32 cellular contexts compared by ENCODE assay signal in genomic region chr4:2981256-2981804, GRCh38.
"Had no signal": no experiment of that assay in that cellular context is flagged by ENCODE, and none has a peak within 500 bp of the region (broad histone marks: within the 10 kb centered on the region; RNA-seq: fewer than 3 reads in every experiment).

No MANE protein-coding gene starts in this region.

- H3K27ac Mint-ChIP-seq: activated B cell treated with CpG ODN at 0.5 μM for 24 hours; activated naive CD4-positive, alpha-beta T cell treated with anti-CD3 and anti-CD28 coated beads for 36 hours; activated naive CD8-positive, alpha-beta T cell treated with anti-CD3 and anti-CD28 coated beads for 36 hours; activated T-helper 1 cell treated with anti-CD3 and anti-CD28 coated beads, Interleukin-12 subunit alpha, Interleukin-12 subunit beta, Interleukin-2, Interleukin-4 antibody, amounts not matched to agents 30 ng/mL and 10 ng/mL and 1 ng/mL, durations not matched to agents 14 hours and 24 hours and 36 hours; brain; immature natural killer cell; naive thymus-derived CD8-positive, alpha-beta T cell; T-helper 2 cell treated with Interferon-gamma antibody and Interleukin-4, amounts not matched to agents 5 μg/mL and 100 μg/mL, for 36 hours had no signal

- H3K27ac ChIP-seq: adrenal gland, ascending aorta, coronary artery, dorsolateral prefrontal cortex, heart left ventricle, parathyroid adenoma, right atrium auricular region, suprapubic skin, tibial artery, upper lobe of right lung had no signal

- H3K4me1 ChIP-seq: adrenal gland, ascending aorta, parathyroid adenoma, right atrium auricular region, suprapubic skin, tibial artery, upper lobe of right lung had no signal

- H3K27me3 Mint-ChIP-seq: activated B cell treated with CpG ODN at 0.5 μM for 24 hours; activated naive CD8-positive, alpha-beta T cell treated with anti-CD3 and anti-CD28 coated beads for 36 hours had no signal

- H3K36me3 Mint-ChIP-seq: activated naive CD8-positive, alpha-beta T cell treated with anti-CD3 and anti-CD28 coated beads for 36 hours; immature natural killer cell; naive thymus-derived CD8-positive, alpha-beta T cell had no signal

- H3K4me3 ChIP-seq: adrenal gland, ascending aorta, coronary artery, dorsolateral prefrontal cortex, heart left ventricle, right atrium auricular region, suprapubic skin, tibial artery, upper lobe of right lung had no signal

- ATAC-seq: esophagus mucosa; left colon; naive thymus-derived CD8-positive, alpha-beta T cell; upper lobe of right lung had no signal

- H3K9me3 ChIP-seq: adrenal gland, ascending aorta, suprapubic skin, upper lobe of right lung had no signal

- H3K79me2 ChIP-seq: parathyroid adenoma had no signal

- H3K27me3 ChIP-seq: adrenal gland, ascending aorta, dorsolateral prefrontal cortex, heart left ventricle, right atrium auricular region, suprapubic skin, tibial artery, upper lobe of right lung had no signal

- H3K9ac ChIP-seq: parathyroid adenoma had no signal

- DNase-seq: activated B cell treated with CpG ODN at 0.5 μM for 24 hours; activated CD8-positive, alpha-beta memory T cell treated with anti-CD3 and anti-CD28 coated beads, Interleukin-2, amount 50 U/mL, for 4 hours; activated effector memory CD4-positive, alpha-beta T cell treated with anti-CD3 and anti-CD28 coated beads, Interleukin-2, amount 50 U/mL, for 16 hours; activated naive CD4-positive, alpha-beta T cell treated with anti-CD3 and anti-CD28 coated beads for 36 hours; activated naive CD8-positive, alpha-beta T cell treated with anti-CD3 and anti-CD28 coated beads for 36 hours; activated T-cell treated with anti-CD3 and anti-CD28 coated beads, Interleukin-2, amount 50 U/mL, for 1 hour; adrenal gland; dorsolateral prefrontal cortex; effector memory CD4-positive, alpha-beta T cell; foreskin fibroblast; heart left ventricle; hypothalamus; immature natural killer cell; kidney; left colon; mammary epithelial cell; midbrain; naive thymus-derived CD8-positive, alpha-beta T cell; occipital lobe; stimulated activated naive CD4-positive, alpha-beta T cell; tibial artery; upper lobe of right lung had no signal

- H3K9me3 Mint-ChIP-seq: immature natural killer cell had no signal

- H3K4me3 Mint-ChIP-seq: activated B cell treated with CpG ODN at 0.5 μM for 24 hours; activated naive CD4-positive, alpha-beta T cell treated with anti-CD3 and anti-CD28 coated beads for 36 hours; activated naive CD8-positive, alpha-beta T cell treated with anti-CD3 and anti-CD28 coated beads for 36 hours; activated T-helper 1 cell treated with anti-CD3 and anti-CD28 coated beads, Interleukin-12 subunit alpha, Interleukin-12 subunit beta, Interleukin-2, Interleukin-4 antibody, amounts not matched to agents 30 ng/mL and 10 ng/mL and 1 ng/mL, durations not matched to agents 14 hours and 24 hours and 36 hours; brain; immature natural killer cell; naive thymus-derived CD8-positive, alpha-beta T cell; neural crest cell; T-helper 2 cell treated with Interferon-gamma antibody and Interleukin-4, amounts not matched to agents 5 μg/mL and 100 μg/mL, for 36 hours had no signal

- H3K36me3 ChIP-seq: adrenal gland, ascending aorta, heart left ventricle, right atrium auricular region, suprapubic skin, tibial artery, upper lobe of right lung had no signal

- H3K4me1 Mint-ChIP-seq: activated naive CD8-positive, alpha-beta T cell treated with anti-CD3 and anti-CD28 coated beads for 36 hours; brain; immature natural killer cell had no signal

- H2AFZ ChIP-seq: parathyroid adenoma had no signal
